2 cellular contexts compared by ENCODE assay signal in the genomic region with DNA sequence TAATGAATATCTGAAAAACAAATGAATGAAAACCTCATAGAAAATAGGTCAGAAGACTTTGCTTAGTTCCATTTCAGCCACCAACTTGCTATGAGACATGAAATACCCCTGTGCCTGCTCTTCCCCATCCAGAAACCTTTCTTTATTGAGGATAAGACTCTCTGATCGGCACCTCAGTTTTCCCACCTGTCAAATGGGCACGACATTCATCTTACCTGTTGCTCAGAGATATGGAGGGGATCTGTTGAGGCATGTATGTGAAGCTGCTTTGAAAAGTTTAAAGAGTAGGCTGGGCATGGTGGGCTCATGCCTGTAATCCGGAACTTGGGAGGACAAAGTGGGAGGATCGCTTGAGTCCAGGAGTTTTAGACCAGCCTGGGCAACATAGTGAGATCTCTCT.
TF ChIP-seq lines count a peak whose summit lies in the region.

No MANE protein-coding gene starts in this region.

TF ChIP-seq in A549, 52 proteins besides CTCF, POLR2A, EP300 and RAD21:
- peak; percentile 92 for TF ChIP-seq KDM1A (IDR thresholded peaks at IDR 0.05; ENCODE audit: low read depth)
- TF ChIP-seq, protein P1, sequence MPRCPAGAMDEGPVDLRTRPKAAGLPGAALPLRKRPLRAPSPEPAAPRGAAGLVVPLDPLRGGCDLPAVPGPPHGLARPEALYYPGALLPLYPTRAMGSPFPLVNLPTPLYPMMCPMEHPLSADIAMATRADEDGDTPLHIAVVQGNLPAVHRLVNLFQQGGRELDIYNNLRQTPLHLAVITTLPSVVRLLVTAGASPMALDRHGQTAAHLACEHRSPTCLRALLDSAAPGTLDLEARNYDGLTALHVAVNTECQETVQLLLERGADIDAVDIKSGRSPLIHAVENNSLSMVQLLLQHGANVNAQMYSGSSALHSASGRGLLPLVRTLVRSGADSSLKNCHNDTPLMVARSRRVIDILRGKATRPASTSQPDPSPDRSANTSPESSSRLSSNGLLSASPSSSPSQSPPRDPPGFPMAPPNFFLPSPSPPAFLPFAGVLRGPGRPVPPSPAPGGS (IDR thresholded peaks at IDR 0.05), result no peak
- no peak for TF ChIP-seq CHD2 (IDR thresholded peaks at IDR 0.05; ENCODE audit: low read length, partially characterized antibody)
- TF ChIP-seq HOXB13 (CRISPR knock-in tag; IDR thresholded peaks at IDR 0.05; ENCODE audit: low read depth), result no peak
- no peak for TF ChIP-seq BHLHE40 (IDR thresholded peaks at IDR 0.05; ENCODE audit: low read depth, low read length)
- no peak for TF ChIP-seq JUN (IDR thresholded peaks at IDR 0.05)
- no peak for TF ChIP-seq MAX (IDR thresholded peaks at IDR 0.05)
- 0 out of 2 replicates have a peak, but pooled peaks have one; percentile 35 for TF ChIP-seq HEYL (CRISPR knock-in tag; IDR thresholded peaks at IDR 0.05)

TF ChIP-seq in WTC11, 78 proteins besides CTCF, POLR2A, EP300 and RAD21:
- TF ChIP-seq SMAD4 (CRISPR knock-in tag; IDR thresholded peaks at IDR 0.05), result no peak
- peak; percentile 52; the same call in 1 of the 2 replicates for TF ChIP-seq GTF2I (CRISPR knock-in tag; conservative IDR thresholded peaks at IDR 0.05)
TF ChIP-seq in WTC11: peak in this region for 1.
